ENCODE assay signal across 8 cellular contexts in the genomic region with DNA sequence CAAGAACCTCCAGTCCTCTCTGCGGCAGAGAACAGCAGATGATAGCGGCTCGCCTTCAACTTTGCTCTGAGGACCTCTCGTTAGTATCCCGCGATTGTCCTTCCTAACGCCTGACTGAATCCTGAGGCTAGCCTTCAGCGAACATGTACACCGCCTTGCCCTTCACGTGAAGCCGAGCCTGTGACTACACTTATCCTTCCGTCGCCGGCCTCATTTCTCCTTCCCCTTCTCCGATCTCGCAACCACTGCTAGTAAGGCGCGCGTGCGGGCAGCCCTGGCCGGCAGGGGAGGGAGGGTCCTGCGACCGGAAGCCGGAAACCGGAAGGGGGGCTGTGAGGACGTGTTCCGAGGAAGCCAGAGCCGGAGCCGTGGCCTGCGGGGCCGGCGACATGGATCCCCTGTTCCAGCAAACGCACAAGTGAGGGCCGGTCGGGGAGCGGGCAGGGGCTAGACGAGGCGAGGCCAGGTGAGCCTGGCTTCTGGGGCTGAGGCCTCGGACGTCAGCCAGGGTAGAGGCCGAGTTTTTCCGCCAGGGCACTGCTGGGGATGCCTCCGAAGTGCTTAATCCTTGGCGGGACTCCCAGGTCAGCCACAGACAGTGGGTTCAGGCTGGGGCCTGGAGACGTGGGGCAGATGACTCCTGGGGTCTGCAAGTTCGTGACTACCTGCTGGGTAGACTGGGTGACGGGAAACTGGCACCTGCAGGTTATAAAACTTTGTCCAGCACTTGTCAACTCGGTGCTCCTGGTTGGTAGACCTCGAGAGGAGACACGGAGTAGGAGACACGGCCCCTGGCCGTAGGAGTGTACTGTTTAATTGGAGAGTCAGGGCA. TPM values are rescaled to one million over a fixed set of nuclear protein-coding genes. Genes with fewer than 3 reads are reported as not detected.
DNase-seq lines count a peak whose midpoint lies in the region; ATAC-seq and TF ChIP-seq lines count a peak whose summit lies in the region.

A gene (plus strand): TSS at position 357 of the 832 bp plus-strand sequence. CDS start 33 bp downstream, at position 390.

- intact Hi-C loops in activated naive CD4-positive, alpha-beta T cell treated with anti-CD3 and anti-CD28 coated beads for 36 hours (cut with micrococcal nuclease), result loop anchor here (2.0 to 10.0 kb wide), 4 partner anchors 79 to 730 kb away; a partner anchor contains a TSS

- no peaks in the 10 kb centered on the region for H3K36me3 ChIP-seq in gastroesophageal sphincter

- TF ChIP-seq EP300 in gastroesophageal sphincter (IDR thresholded peaks at IDR 0.05), result no peak

- peak in 2 of 4 experiments; percentile 16 to 20 for TF ChIP-seq CTCF in gastroesophageal sphincter (IDR thresholded peaks at IDR 0.05)

- POLR2A ChIA-PET in HEK293T (lab: Yijun Ruan, JAX), result no interaction called here

- H3K9me3 ChIP-seq in gastroesophageal sphincter, result no peaks in the 10 kb centered on the region

- peak within 1 kb of the TSS; percentile 99 for H3K27ac Mint-ChIP-seq in activated naive CD4-positive, alpha-beta T cell treated with anti-CD3 and anti-CD28 coated beads for 36 hours

- H3K4me3 Mint-ChIP-seq in activated naive CD4-positive, alpha-beta T cell treated with anti-CD3 and anti-CD28 coated beads for 36 hours, result peak within 1 kb of the TSS; percentile 96

- H3K27me3 ChIP-seq in gastroesophageal sphincter, result no peaks in the 10 kb centered on the region

- H3K27me3 Mint-ChIP-seq in activated naive CD4-positive, alpha-beta T cell treated with anti-CD3 and anti-CD28 coated beads for 36 hours (ENCODE audit: low read depth), result no peaks in the 10 kb centered on the region

- no peaks in the 10 kb centered on the region for H3K9me3 Mint-ChIP-seq in activated naive CD4-positive, alpha-beta T cell treated with anti-CD3 and anti-CD28 coated beads for 36 hours

- peak; percentile 78 to 79 for TF ChIP-seq POLR2A in gastroesophageal sphincter (IDR thresholded peaks at IDR 0.05)

- ATAC-seq in gastroesophageal sphincter, result peak; percentile 97

- H3K4me3 ChIP-seq in gastroesophageal sphincter, result peak within 1 kb of the TSS; percentile 52 to 72

- CTCF ChIA-PET in HEK293T (lab: Yijun Ruan, JAX), result no interaction called here
- CTCF ChIA-PET in activated naive CD4-positive, alpha-beta T cell treated with anti-CD3 and anti-CD28 coated beads for 36 hours (lab: Charles Lee), result no interaction called here

- peaks cover 3 to 47% (median 4%) of the 10 kb centered on the region in 3 donors for H3K4me1 ChIP-seq in gastroesophageal sphincter

- WGBS in gastroesophageal sphincter (ENCODE audit: low coverage in 1 of 2), 2 donors, result 0% methylated on average over 4 to 8 of the region's 52 CpGs

- no peaks in the 10 kb centered on the region for H3K36me3 Mint-ChIP-seq in activated naive CD4-positive, alpha-beta T cell treated with anti-CD3 and anti-CD28 coated beads for 36 hours (ENCODE audit: low read depth)

- DNase-seq in GM03348 (ENCODE audit: low spot score) (peak; percentile 100), HEK293T (ENCODE audit: extremely low spot score) (peak; percentile 97), MV-4-11 (lab: John Stamatoyannopoulos, UW) (peak; percentile 95), SK-N-DZ (ENCODE audit: low spot score) (peak; percentile 96), nucleus accumbens (lab: John Stamatoyannopoulos, UW) (peak in 55 of 56 donors; percentile 15 to 97 (median 88)), superior temporal gyrus (ENCODE audit: extremely low spot score) (peak; percentile 95)
- DNase-seq in activated naive CD4-positive, alpha-beta T cell treated with anti-CD3 and anti-CD28 coated beads for 36 hours, result peak; percentile 92

- peak within 1 kb of the TSS; percentile 75 to 91 (median 88) for H3K27ac ChIP-seq in gastroesophageal sphincter

- peaks cover 49% of the 10 kb centered on the region for H3K4me1 Mint-ChIP-seq in activated naive CD4-positive, alpha-beta T cell treated with anti-CD3 and anti-CD28 coated beads for 36 hours (ENCODE audit: low read depth)

TF ChIP-seq in HEK293T, 16 proteins besides CTCF, POLR2A, EP300 and RAD21:
- peak; percentile 92 for TF ChIP-seq ELF4 (IDR thresholded peaks at IDR 0.05)
- no peak for TF ChIP-seq SP1 (IDR thresholded peaks at IDR 0.05)
- TF ChIP-seq FOXA1 (IDR thresholded peaks at IDR 0.05), result no peak
- TF ChIP-seq CTBP1 (IDR thresholded peaks at IDR 0.05; ENCODE audit: borderline replicate concordance), result peak; percentile 47; the same call in 1 of the 2 replicates
- TF ChIP-seq NFRKB (IDR thresholded peaks at IDR 0.05), result no peak
- TF ChIP-seq ZNF384 (IDR thresholded peaks at IDR 0.05), result no peak
- peak; percentile 56; the same call in 1 of the 2 replicates for TF ChIP-seq L3MBTL2 (conservative IDR thresholded peaks at IDR 0.05)

RNA-seq across cellular contexts. Expression of the gene that starts here (rescaled TPM):
- polyA plus RNA-seq in SK-N-DZ (2014; cell fraction: cytosol; rRNA removed), result 33.7 and 42.8 TPM in 2 replicates
- 28.2 and 39.0 TPM in 2 replicates for polyA plus RNA-seq in SK-N-DZ (2014; cell fraction: nucleus; rRNA removed)
- 10 to 100 TPM; 32.8 to 38.1 TPM for total RNA-seq in activated naive CD4-positive, alpha-beta T cell treated with anti-CD3 and anti-CD28 coated beads for 36 hours
- total RNA-seq in gastroesophageal sphincter, result 10 to 100 TPM; 37.8 to 53.1 (median 45.5) TPM

Comparison
In these comparisons a context has a peak if more than half of its experiments do, and no peak if none do; other contexts are left out.
1. Peak in every context shown above with its lines: DNase-seq, ATAC-seq, H3K4me3 ChIP-seq and H3K27ac ChIP-seq.